ENCODE assay signal across 4 cellular contexts in the genomic region with DNA sequence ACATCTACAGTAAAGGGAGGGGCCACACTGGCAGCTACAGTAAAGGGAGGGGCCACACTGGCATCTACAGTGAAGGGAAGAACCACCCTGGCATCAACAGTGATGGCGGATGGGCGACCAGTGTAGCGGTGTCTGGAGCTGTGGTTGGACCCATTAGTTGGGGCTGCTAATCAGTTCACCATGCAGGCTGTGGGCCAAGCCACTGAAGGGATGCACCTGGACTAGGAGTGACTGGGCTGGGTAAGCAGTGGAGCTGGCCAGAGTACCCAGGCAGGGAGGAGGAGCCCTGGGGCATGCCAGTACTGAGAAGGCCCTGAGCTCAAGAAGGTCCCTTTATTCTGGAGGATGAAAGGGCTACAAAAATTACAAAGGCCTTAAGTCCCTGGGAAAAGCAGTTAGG. TPM values are rescaled to one million over a fixed set of nuclear protein-coding genes. Genes with fewer than 3 reads are reported as not detected.
"Had no signal": no experiment of that assay in that cellular context is flagged by ENCODE, and none has a peak within 500 bp of the region (broad histone marks: within the 10 kb centered on the region; RNA-seq: fewer than 3 reads in every experiment).

No MANE protein-coding gene starts in this region.

RNA-seq across cellular contexts. Expression of a gene that starts 37.0 kb away (rescaled TPM):
- total RNA-seq: IMR-90, M059J, PC-9 had no signal
- polyA plus RNA-seq: SK-N-SH had no signal
